Comparison of ENCODE assay signal across 20 cellular contexts in genomic region chr17:3799181-3799627, GRCh38. TPM values are rescaled to one million over a fixed set of nuclear protein-coding genes. Genes with fewer than 3 reads are reported as not detected.
A peak's percentile ranks its signal among the peaks of the same experiment; 100 is the strongest.
DNase-seq lines count a peak whose midpoint lies in the region; ATAC-seq and TF ChIP-seq lines count a peak whose summit lies in the region.
"Had no signal": no experiment of that assay in that cellular context is flagged by ENCODE, and none has a peak within 500 bp of the region (broad histone marks: within the 10 kb centered on the region; RNA-seq: fewer than 3 reads in every experiment).

No MANE protein-coding gene starts in this region.

- no peaks in the 10 kb centered on the region for H3K27me3 Mint-ChIP-seq in activated T-cell treated with anti-CD3 and anti-CD28 coated beads, Interleukin-2, amount 50 U/mL, for 4 hours (ENCODE audit: low read depth)
- no peaks in the 10 kb centered on the region for H3K27me3 Mint-ChIP-seq in activated T-cell treated with anti-CD3 and anti-CD28 coated beads, Interleukin-2, amount 50 U/mL, for 72 hours (ENCODE audit: low read depth)
- peaks cover 0 to 4% of the 10 kb centered on the region in 2 donors for H3K27me3 Mint-ChIP-seq in stimulated activated naive B cell treated with anti-CD40 and anti-IgM and Interleukin-4, amounts not matched to agents 10 μg/mL and 1 μg/mL and 100 μg/mL, for 72 hours
- H3K27me3 Mint-ChIP-seq: stimulated activated naive CD8-positive, alpha-beta T cell treated with anti-CD3 and anti-CD28 coated beads, Interleukin-15, Interleukin-2, amounts not matched to agents 100 ng/mL and 50 ng/mL, for 24 hours had no signal

- TF ChIP-seq CTCF in Peyer's patch (IDR thresholded peaks at IDR 0.05), result no peak
- no peak for TF ChIP-seq CTCF in ascending aorta (IDR thresholded peaks at IDR 0.05)

- H3K4me3 ChIP-seq in Peyer's patch (peak overlapping the region in 1 of 4 donors; percentile 2), ascending aorta (no peak overlapping the region)
- H3K4me3 ChIP-seq: left lung, MG63, psoas muscle had no signal

- H3K36me3 Mint-ChIP-seq in activated T-cell treated with anti-CD3 and anti-CD28 coated beads, Interleukin-2, amount 50 U/mL, for 4 hours (ENCODE audit: insufficient read depth), result peaks cover 4% of the 10 kb centered on the region
- peaks cover 0 to 1% of the 10 kb centered on the region in 2 donors for H3K36me3 Mint-ChIP-seq in activated T-cell treated with anti-CD3 and anti-CD28 coated beads, Interleukin-2, amount 50 U/mL, for 72 hours (ENCODE audit: insufficient read depth in 2 of 2)
- H3K36me3 Mint-ChIP-seq in stimulated activated naive B cell treated with anti-CD40 and anti-IgM and Interleukin-4, amounts not matched to agents 10 μg/mL and 1 μg/mL and 100 μg/mL, for 72 hours, result peaks cover 8 to 18% of the 10 kb centered on the region in 2 donors

- no peak for ATAC-seq in activated T-cell treated with anti-CD3 and anti-CD28 coated beads, Interleukin-2, amount 50 U/mL, for 4 hours
- no peak for ATAC-seq in activated T-cell treated with anti-CD3 and anti-CD28 coated beads, Interleukin-2, amount 50 U/mL, for 72 hours (replicated peaks in 1 of 2)
- ATAC-seq in stimulated activated naive B cell treated with anti-CD40 and anti-IgM and Interleukin-4, amounts not matched to agents 10 μg/mL and 1 μg/mL and 100 μg/mL, for 72 hours (replicated peaks), result no peak
- ATAC-seq: psoas muscle had no signal

- no peak for DNase-seq in activated T-cell treated with anti-CD3 and anti-CD28 coated beads, Interleukin-2, amount 50 U/mL, for 4 hours
- no peak for DNase-seq in activated T-cell treated with anti-CD3 and anti-CD28 coated beads, Interleukin-2, amount 50 U/mL, for 72 hours
- DNase-seq in Peyer's patch (peak in 1 of 3 donors; percentile 15), left kidney (ENCODE audit: low read depth, low spot score) (peak; percentile 21), ascending aorta (ENCODE audit: low spot score in 2 of 2) (no peak), NCI-H524 treated with DMSO at 0.1 percent for 48 hours (lab: John Stamatoyannopoulos, UW) (no peak)
- DNase-seq in stimulated activated naive B cell treated with anti-CD40 and anti-IgM and Interleukin-4, amounts not matched to agents 10 μg/mL and 1 μg/mL and 100 μg/mL, for 72 hours, result no peak
- no peak for DNase-seq in activated CD4-positive, CD25-positive, alpha-beta regulatory T cell (lab: John Stamatoyannopoulos, UW)
- DNase-seq: activated CD4-positive, alpha-beta T cell treated with anti-CD3 and anti-CD28 coated beads, Interleukin-2, amount 50 U/mL, for 4 hours; activated effector memory CD4-positive, alpha-beta T cell treated with anti-CD3 and anti-CD28 coated beads, Interleukin-2, amount 50 U/mL, for 16 hours; cortex of kidney; GF-D8; GOT3; left lung; MG63; NCI-H187; NCI-H510A treated with DMSO at 0.1 percent for 48 hours; psoas muscle had no signal

- no peak overlapping the region for H3K27ac Mint-ChIP-seq in activated T-cell treated with anti-CD3 and anti-CD28 coated beads, Interleukin-2, amount 50 U/mL, for 72 hours
- peak overlapping the region; percentile 98 for H3K27ac Mint-ChIP-seq in stimulated activated naive B cell treated with anti-CD40 and anti-IgM and Interleukin-4, amounts not matched to agents 10 μg/mL and 1 μg/mL and 100 μg/mL, for 72 hours

- H3K36me3 ChIP-seq in Peyer's patch (no peaks in the 10 kb centered on the region), ascending aorta (no peaks in the 10 kb centered on the region)
- H3K36me3 ChIP-seq: left lung, MG63 had no signal

- H3K27ac ChIP-seq in Peyer's patch (peak overlapping the region; percentile 52 to 70 (median 60)), ascending aorta (no peak overlapping the region)
- H3K27ac ChIP-seq: epithelial cell of prostate, psoas muscle had no signal

- H3K27me3 ChIP-seq in Peyer's patch, result no peaks in the 10 kb centered on the region
- no peaks in the 10 kb centered on the region for H3K27me3 ChIP-seq in ascending aorta
- H3K27me3 ChIP-seq: left lung, MG63 had no signal

- H3K4me3 Mint-ChIP-seq in activated T-cell treated with anti-CD3 and anti-CD28 coated beads, Interleukin-2, amount 50 U/mL, for 4 hours, result peak overlapping the region; percentile 11
- H3K4me3 Mint-ChIP-seq in activated T-cell treated with anti-CD3 and anti-CD28 coated beads, Interleukin-2, amount 50 U/mL, for 72 hours, result no peak overlapping the region
- H3K4me3 Mint-ChIP-seq in stimulated activated naive B cell treated with anti-CD40 and anti-IgM and Interleukin-4, amounts not matched to agents 10 μg/mL and 1 μg/mL and 100 μg/mL, for 72 hours, result no peak overlapping the region
- H3K4me3 Mint-ChIP-seq: stimulated activated naive CD8-positive, alpha-beta T cell treated with anti-CD3 and anti-CD28 coated beads, Interleukin-15, Interleukin-2, amounts not matched to agents 100 ng/mL and 50 ng/mL, for 24 hours had no signal

- H3K4me1 ChIP-seq in Peyer's patch (peaks cover 0 to 9% (median 0%) of the 10 kb centered on the region in 4 donors), ascending aorta (no peaks in the 10 kb centered on the region)
- H3K4me1 ChIP-seq: psoas muscle had no signal

- intact Hi-C loops in ascending aorta (cut with DNase I), result no loop called here

- TF ChIP-seq POLR2A in Peyer's patch (IDR thresholded peaks at IDR 0.05), result no peak

- no peaks in the 10 kb centered on the region for H3K9me3 ChIP-seq in Peyer's patch
- H3K9me3 ChIP-seq in ascending aorta, result no peaks in the 10 kb centered on the region
- H3K9me3 ChIP-seq: left lung, MG63, psoas muscle had no signal

- H3K4me1 Mint-ChIP-seq in activated T-cell treated with anti-CD3 and anti-CD28 coated beads, Interleukin-2, amount 50 U/mL, for 4 hours (ENCODE audit: low read depth), result peaks cover 33% of the 10 kb centered on the region
- peaks cover 49% of the 10 kb centered on the region for H3K4me1 Mint-ChIP-seq in activated T-cell treated with anti-CD3 and anti-CD28 coated beads, Interleukin-2, amount 50 U/mL, for 72 hours (ENCODE audit: low read depth)
- peaks cover 27 to 52% of the 10 kb centered on the region in 2 donors for H3K4me1 Mint-ChIP-seq in stimulated activated naive B cell treated with anti-CD40 and anti-IgM and Interleukin-4, amounts not matched to agents 10 μg/mL and 1 μg/mL and 100 μg/mL, for 72 hours

- no peaks in the 10 kb centered on the region for H3K9me3 Mint-ChIP-seq in activated T-cell treated with anti-CD3 and anti-CD28 coated beads, Interleukin-2, amount 50 U/mL, for 4 hours
- H3K9me3 Mint-ChIP-seq in activated T-cell treated with anti-CD3 and anti-CD28 coated beads, Interleukin-2, amount 50 U/mL, for 72 hours, result no peaks in the 10 kb centered on the region
- no peaks in the 10 kb centered on the region for H3K9me3 Mint-ChIP-seq in stimulated activated naive B cell treated with anti-CD40 and anti-IgM and Interleukin-4, amounts not matched to agents 10 μg/mL and 1 μg/mL and 100 μg/mL, for 72 hours
- H3K9me3 Mint-ChIP-seq: stimulated activated naive CD8-positive, alpha-beta T cell treated with anti-CD3 and anti-CD28 coated beads, Interleukin-15, Interleukin-2, amounts not matched to agents 100 ng/mL and 50 ng/mL, for 24 hours had no signal

RNA-seq across cellular contexts. Expression of gene ITGAE, which starts 1.8 kb away (rescaled TPM):
- total RNA-seq in activated T-cell treated with anti-CD3 and anti-CD28 coated beads, Interleukin-2, amount 50 U/mL, for 4 hours, result 10 to 100 TPM; 15.0 to 20.6 (median 18.1) TPM
- 10 to 100 TPM; 62.1 to 86.3 TPM for total RNA-seq in activated T-cell treated with anti-CD3 and anti-CD28 coated beads, Interleukin-2, amount 50 U/mL, for 72 hours
- total RNA-seq in Peyer's patch (10 to 100 TPM; 14.9 to 41.8 (median 31.5) TPM), ascending aorta (15.8 TPM)

RNA-seq across cellular contexts. Expression of gene NCBP3, which starts 46.8 kb away (rescaled TPM):
- total RNA-seq in activated T-cell treated with anti-CD3 and anti-CD28 coated beads, Interleukin-2, amount 50 U/mL, for 4 hours, result 10 to 100 TPM; 33.2 to 39.1 (median 36.4) TPM
- total RNA-seq in activated T-cell treated with anti-CD3 and anti-CD28 coated beads, Interleukin-2, amount 50 U/mL, for 72 hours, result 10 to 100 TPM; 65.1 to 65.8 TPM
- total RNA-seq in Peyer's patch (10 to 100 TPM; 24.8 to 41.6 (median 32.2) TPM), ascending aorta (3.9 TPM)

Comparison
In these comparisons a context has a peak if more than half of its experiments do, and no peak if none do; other contexts are left out.
1. H3K27ac ChIP-seq: peak in Peyer's patch (4 of 4); none in ascending aorta (0 of 2).